In the genomic region with DNA sequence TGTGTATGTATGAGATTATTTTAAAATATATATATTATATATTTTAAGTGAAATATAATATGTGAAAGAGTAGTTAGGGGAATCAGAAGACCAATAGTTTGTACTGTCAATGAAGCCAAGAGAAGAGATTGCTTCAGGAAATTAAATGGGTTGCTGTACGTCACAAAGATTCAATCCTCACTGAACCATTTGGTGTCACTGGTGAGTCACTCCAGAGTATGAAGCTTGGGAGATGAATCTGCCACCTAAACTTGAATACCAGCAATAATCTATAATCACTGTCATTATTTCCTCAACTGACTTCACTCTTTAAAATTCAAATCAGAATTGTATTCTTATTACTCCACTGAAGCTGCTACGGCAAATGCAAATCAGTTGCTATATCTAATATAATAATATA, we compare ENCODE assay signal across 9 cellular contexts. TPM values are rescaled to one million over a fixed set of nuclear protein-coding genes. Genes with fewer than 3 reads are reported as not detected.
A peak's percentile ranks its signal among the peaks of the same experiment; 100 is the strongest.
DNase-seq lines count a peak whose midpoint lies in the region; FAIRE-seq and TF ChIP-seq lines count a peak whose summit lies in the region.
"Had no signal": no experiment of that assay in that cellular context is flagged by ENCODE, and none has a peak within 500 bp of the region (broad histone marks: within the 10 kb centered on the region; RNA-seq: fewer than 3 reads in every experiment).

No MANE protein-coding gene starts in this region.

- H3K4me3 ChIP-seq in Karpas-422 (ENCODE audit: low read length), result no peak overlapping the region
- H3K4me3 ChIP-seq in astrocyte (ENCODE audit: insufficient read depth, low read depth, low read length), result no peak overlapping the region
- H3K4me3 ChIP-seq in neural cell (ENCODE audit: low read length), result no peak overlapping the region

- H3K79me2 ChIP-seq in Karpas-422 (ENCODE audit: low read length) (no peaks in the 10 kb centered on the region), astrocyte (ENCODE audit: insufficient read depth, low read length) (no peaks in the 10 kb centered on the region), neural cell (replicated peaks; ENCODE audit: insufficient read depth, low read length) (no peaks in the 10 kb centered on the region)

- H3K4me3 Mint-ChIP-seq in astrocyte (ENCODE audit: unreplicated experiment), result no peak overlapping the region

- peak; percentile 2 for DNase-seq in NCI-H1436 (lab: John Stamatoyannopoulos, UW)
- DNase-seq in NCI-H1436 treated with DMSO at 0.1 percent for 48 hours (lab: John Stamatoyannopoulos, UW), result no peak
- peak; percentile 66 for DNase-seq in Karpas-422
- DNase-seq in astrocyte (ENCODE audit: low read depth), result peak; percentile 53
- DNase-seq in DMS79 (lab: John Stamatoyannopoulos, UW), result no peak
- DNase-seq in OCI-M2 (lab: John Stamatoyannopoulos, UW; ENCODE audit: unreplicated experiment), result no peak
- DNase-seq in stimulated activated CD4-positive, alpha-beta T cell treated with anti-CD3 and anti-CD28 coated beads, Interleukin-15, amount 100 ng/mL, for 24 hours, result no peak
- DNase-seq: stimulated activated CD4-positive, alpha-beta T cell treated with anti-CD3 and anti-CD28 coated beads, Interleukin-4, amount 100 ng/mL, for 24 hours had no signal

- no peak overlapping the region for H3K27ac ChIP-seq in Karpas-422 (ENCODE audit: low read length)
- no peak overlapping the region for H3K27ac ChIP-seq in astrocyte (ENCODE audit: low read depth, low read length)
- no peak overlapping the region for H3K27ac ChIP-seq in neural cell (ENCODE audit: low read length)

- TF ChIP-seq CTCF in astrocyte (IDR thresholded peaks at IDR 0.05; ENCODE audit: insufficient read depth, low read depth, low read length), result no peak
- TF ChIP-seq CTCF in neural cell (IDR thresholded peaks at IDR 0.05; ENCODE audit: poor library complexity, severe bottlenecking), result peak; percentile 51

- H3K36me3 Mint-ChIP-seq in astrocyte (ENCODE audit: low read depth, unreplicated experiment), result no peaks in the 10 kb centered on the region

- H3K4me1 ChIP-seq in Karpas-422 (ENCODE audit: low read length) (no peaks in the 10 kb centered on the region), astrocyte (ENCODE audit: insufficient read depth, low read length) (no peaks in the 10 kb centered on the region)

- H3K27me3 Mint-ChIP-seq in astrocyte (ENCODE audit: low read depth, unreplicated experiment), result no peaks in the 10 kb centered on the region

- H3K9me3 ChIP-seq in Karpas-422 (ENCODE audit: low read length) (no peaks in the 10 kb centered on the region), astrocyte (ENCODE audit: insufficient read depth, low read depth, low read length) (no peaks in the 10 kb centered on the region), neural cell (ENCODE audit: low read length) (no peaks in the 10 kb centered on the region)

- no peaks in the 10 kb centered on the region for H3F3A ChIP-seq in neural cell (ENCODE audit: insufficient read depth, low read length, poor library complexity, severe bottlenecking)

- peak; percentile 37 for TF ChIP-seq RAD21 in neural cell (conservative IDR thresholded peaks at IDR 0.05)

- no peak overlapping the region for H2AFZ ChIP-seq in Karpas-422 (ENCODE audit: low read length)
- no peak overlapping the region for H2AFZ ChIP-seq in astrocyte (ENCODE audit: low read depth, low read length)
- H2AFZ ChIP-seq in neural cell (ENCODE audit: low read depth, low read length), result no peak overlapping the region

- no peaks in the 10 kb centered on the region for H3K9me2 ChIP-seq in Karpas-422 (replicated peaks; ENCODE audit: insufficient read depth, low read length)
- H3K9me2 ChIP-seq in neural cell (ENCODE audit: insufficient read depth, low read length), result no peaks in the 10 kb centered on the region

- H3K27me3 ChIP-seq in Karpas-422 (ENCODE audit: low read length), result no peaks in the 10 kb centered on the region
- H3K27me3 ChIP-seq in astrocyte (ENCODE audit: insufficient read depth, low read length), result no peaks in the 10 kb centered on the region
- H3K27me3 ChIP-seq in neural cell (ENCODE audit: insufficient read depth, low read depth, low read length), result no peaks in the 10 kb centered on the region

- H3K9me3 Mint-ChIP-seq in astrocyte (ENCODE audit: unreplicated experiment), result no peaks in the 10 kb centered on the region

- H3K4me2 ChIP-seq in Karpas-422 (ENCODE audit: low read depth, low read length, poor library complexity, severe bottlenecking), result no peak overlapping the region
- H3K4me2 ChIP-seq in astrocyte (ENCODE audit: low read length), result no peak overlapping the region
- H3K4me2 ChIP-seq in neural cell (ENCODE audit: low read length), result no peak overlapping the region

- no peaks in the 10 kb centered on the region for H4K20me1 ChIP-seq in Karpas-422 (ENCODE audit: insufficient read depth, low read depth, low read length)
- H4K20me1 ChIP-seq in astrocyte (ENCODE audit: insufficient read depth, low read length), result no peaks in the 10 kb centered on the region
- no peaks in the 10 kb centered on the region for H4K20me1 ChIP-seq in neural cell (ENCODE audit: insufficient read depth)

- H3K36me3 ChIP-seq in Karpas-422 (ENCODE audit: insufficient read depth, low read length) (no peaks in the 10 kb centered on the region), astrocyte (ENCODE audit: insufficient read depth, low read length) (no peaks in the 10 kb centered on the region), neural cell (ENCODE audit: insufficient read depth, low read length) (no peaks in the 10 kb centered on the region)

- TF ChIP-seq EP300 in neural cell (conservative IDR thresholded peaks at IDR 0.05; ENCODE audit: poor library complexity, severe bottlenecking), result no peak

- H3K27ac Mint-ChIP-seq in astrocyte (ENCODE audit: unreplicated experiment), result no peak overlapping the region

- peaks cover 2% of the 10 kb centered on the region for H3K4me1 Mint-ChIP-seq in astrocyte (ENCODE audit: low read depth, unreplicated experiment)

- peak; percentile 52 for FAIRE-seq in astrocyte (lab: Jason Lieb, UNC)

- no peak overlapping the region for H3K9ac ChIP-seq in Karpas-422 (ENCODE audit: low read length)
- H3K9ac ChIP-seq in astrocyte (ENCODE audit: low read length), result no peak overlapping the region
- H3K9ac ChIP-seq in neural cell (ENCODE audit: low read length), result no peak overlapping the region

TF ChIP-seq in neural cell, 6 proteins besides CTCF, POLR2A, EP300 and RAD21:
- TF ChIP-seq SMC3 (conservative IDR thresholded peaks at IDR 0.05; ENCODE audit: poor library complexity) (peak; percentile 26), TAF1 (IDR thresholded peaks at IDR 0.05; ENCODE audit: low read depth) (no peak), POLR2AphosphoS5 (IDR thresholded peaks at IDR 0.05) (no peak)

RNA-seq across cellular contexts. Expression of a gene that starts 41.9 kb away (rescaled TPM):
- not detected in 2 replicates for total RNA-seq in Karpas-422 (2014; rRNA removed; shearing (Covaris generic); ENCODE audit: low replicate concordance)
- total RNA-seq in astrocyte, result 7.8 and 8.7 TPM in 2 replicates
- polyA plus RNA-seq in neural cell, result 8.3 and 10.4 TPM in 2 replicates
- 32.9 and 40.5 TPM in 2 replicates for polyA minus RNA-seq in neural cell

Comparison
In these comparisons a context has a peak if more than half of its experiments do, and no peak if none do; other contexts are left out.
1. DNase-seq: peak in NCI-H1436 (single experiment), Karpas-422 (single experiment) and astrocyte (single experiment); none in NCI-H1436 treated with DMSO at 0.1 percent for 48 hours (single experiment), DMS79 (single experiment), OCI-M2 (single experiment) and stimulated activated CD4-positive, alpha-beta T cell treated with anti-CD3 and anti-CD28 coated beads, Interleukin-15, amount 100 ng/mL, for 24 hours (single experiment).